In the genomic region with DNA sequence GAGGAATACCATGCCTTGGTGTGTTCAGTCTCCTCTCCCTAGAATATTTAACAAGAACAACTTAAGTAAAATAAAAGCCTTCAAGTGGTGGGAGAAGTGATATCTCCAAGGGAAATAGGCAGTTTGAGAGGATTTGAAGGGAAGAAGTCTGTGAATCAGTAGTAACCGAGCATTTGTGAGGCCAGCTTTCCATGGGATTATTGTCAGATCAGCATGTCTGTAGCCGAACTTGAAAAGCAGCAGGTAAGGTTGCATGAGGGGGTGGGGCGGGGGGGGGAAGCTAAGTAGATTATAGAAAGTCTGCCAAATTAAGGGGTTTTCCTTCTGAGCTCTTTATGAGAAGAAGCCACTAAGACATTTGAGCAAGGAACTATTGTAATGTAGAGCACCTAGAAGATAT, we compare ENCODE assay signal across 15 cellular contexts.
DNase-seq lines count a peak whose midpoint lies in the region; ATAC-seq, FAIRE-seq and TF ChIP-seq lines count a peak whose summit lies in the region.
"Had no signal": no experiment of that assay in that cellular context is flagged by ENCODE, and none has a peak within 500 bp of the region (broad histone marks: within the 10 kb centered on the region; RNA-seq: fewer than 3 reads in every experiment).

No MANE protein-coding gene starts in this region.

- in situ Hi-C loops in HepG2 (cut with HindIII; ENCODE audit: extremely low pct_ligation_motif_present, low pct_unique_long_range_greater_than_20kb), result no loop called here

- no peak overlapping the region for H4K5ac ChIP-seq in H1 (ENCODE audit: insufficient read length, low read depth, low read length)

- TF ChIP-seq CTCF in HepG2 (CRISPR knock-in tag; IDR thresholded peaks at IDR 0.05) (no peak), right lobe of liver (IDR thresholded peaks at IDR 0.05) (no peak), H1 (IDR thresholded peaks at IDR 0.05; ENCODE audit: control extremely low read depth in 1 of 3, insufficient read depth in 1 of 3, low read depth in 1 of 3, low read length in 3 of 3) (no peak), psoas muscle (IDR thresholded peaks at IDR 0.05) (no peak)

- TF ChIP-seq POLR2A in HepG2 (IDR thresholded peaks at IDR 0.05; ENCODE audit: insufficient read depth in 1 of 2, low read depth in 2 of 2, low read length in 2 of 2) (no peak), right lobe of liver (IDR thresholded peaks at IDR 0.05) (no peak), H1 (IDR thresholded peaks at IDR 0.05; ENCODE audit: control extremely low read depth in 1 of 2, low read depth in 2 of 2, low read length in 2 of 2) (no peak), erythroblast (IDR thresholded peaks at IDR 0.05; ENCODE audit: low read length) (no peak)

- no peak overlapping the region for H4K8ac ChIP-seq in H1 (ENCODE audit: extremely low read depth, insufficient read depth, low read length)

- H2BK15ac ChIP-seq in H1 (ENCODE audit: low read length), result no peak overlapping the region

- H3K27me3 ChIP-seq in HepG2 (ENCODE audit: control insufficient read depth in 1 of 2, insufficient read depth in 2 of 2, low read length in 2 of 2) (no peaks in the 10 kb centered on the region), right lobe of liver (no peaks in the 10 kb centered on the region), H1 (replicated peaks in 1 of 4; ENCODE audit: control insufficient read depth in 3 of 4, extremely low read depth in 1 of 4, insufficient read depth in 3 of 4, low read length in 3 of 4) (no peaks in the 10 kb centered on the region), psoas muscle (ENCODE audit: insufficient read depth in 3 of 3, low read length in 2 of 3) (no peaks in the 10 kb centered on the region)

- TF ChIP-seq RAD21 in HepG2 (CRISPR knock-in tag; IDR thresholded peaks at IDR 0.05), result no peak
- TF ChIP-seq RAD21 in H1 (IDR thresholded peaks at IDR 0.05 in 1 of 2, conservative IDR thresholded peaks at IDR 0.05 in 1 of 2; ENCODE audit: low read depth in 2 of 2, low read length in 2 of 2), result no peak

- H3K18ac ChIP-seq in H1 (ENCODE audit: extremely low read depth, low read length), result no peak overlapping the region

- intact Hi-C loops in HepG2 (cut with micrococcal nuclease; ENCODE audit: unreplicated experiment) (no loop called here), right lobe of liver (cut with DNase I) (no loop called here), psoas muscle (cut with DNase I) (no loop called here)

- H2AK5ac ChIP-seq in H1 (ENCODE audit: low read depth, low read length), result no peak overlapping the region

- H4K20me1 ChIP-seq in HepG2 (ENCODE audit: insufficient read depth, low read length), result no peaks in the 10 kb centered on the region
- H4K20me1 ChIP-seq in H1 (replicated peaks in 1 of 2; ENCODE audit: control insufficient read depth in 1 of 2, insufficient read depth in 2 of 2, low read length in 2 of 2), result no peaks in the 10 kb centered on the region

- H2AFZ ChIP-seq in HepG2 (ENCODE audit: low read length) (no peak overlapping the region), H1 (ENCODE audit: low read length) (peak overlapping the region; percentile 97; the same call in 1 of the 2 replicates)

- DNase-seq in HepG2 (ENCODE audit: low spot score) (no peak), right lobe of liver (no peak), NCI-H82 (lab: John Stamatoyannopoulos, UW) (peak; percentile 87), H1 (ENCODE audit: low read depth in 1 of 2, low spot score in 2 of 2) (no peak), psoas muscle (no peak), erythroblast (lab: John Stamatoyannopoulos, UW) (no peak), SK-N-DZ (ENCODE audit: low spot score) (no peak), COR-L47 (lab: John Stamatoyannopoulos, UW) (no peak)
- DNase-seq: CD8-positive, alpha-beta T cell; DMS 273 treated with DMSO at 0.1 percent for 48 hours; DMS79; H7 had no signal

- no peaks in the 10 kb centered on the region for H3K79me1 ChIP-seq in H1 (ENCODE audit: low read depth, low read length)

- POLR2A ChIA-PET in HepG2 (lab: Yijun Ruan, JAX) (no interaction called here), H1 (lab: Charles Lee; ENCODE audit: partially characterized antibody) (interaction anchor here (0.7 kb wide), 1 partner anchor 46 kb away, joined by 3 read pairs; no protein-coding TSS in a partner anchor)

- FAIRE-seq in HepG2 (lab: Jason Lieb, UNC) (no peak), H1 (lab: Jason Lieb, UNC) (peak; percentile 58)
- FAIRE-seq: GM12878, GM18507 had no signal

- H3K9ac ChIP-seq in HepG2 (ENCODE audit: insufficient read depth, low read depth, low read length) (no peak overlapping the region), H1 (replicated peaks in 1 of 4; ENCODE audit: extremely low read depth in 1 of 4, low read depth in 3 of 4, low read length in 3 of 4) (no peak overlapping the region)

- CTCF ChIA-PET in HepG2 (lab: Yijun Ruan, JAX; ENCODE audit: low intra/inter-chr PET ratio, low total read pairs) (no interaction called here), H1 (lab: Charles Lee; ENCODE audit: partially characterized antibody) (no interaction called here)

- H3K56ac ChIP-seq in H1 (replicated peaks; ENCODE audit: insufficient read length, low read depth, low read length), result no peak overlapping the region

- no peak overlapping the region for H3K14ac ChIP-seq in H1 (ENCODE audit: insufficient read length)

- no peaks in the 10 kb centered on the region for H3K36me3 ChIP-seq in HepG2 (replicated peaks in 1 of 2; ENCODE audit: control insufficient read depth in 1 of 2, insufficient read depth in 2 of 2, low read length in 2 of 2)
- H3K36me3 ChIP-seq in right lobe of liver, result no peaks in the 10 kb centered on the region
- H3K36me3 ChIP-seq in H1 (ENCODE audit: control insufficient read depth in 2 of 4, insufficient read depth in 4 of 4, low read length in 3 of 4), result no peaks in the 10 kb centered on the region
- no peaks in the 10 kb centered on the region for H3K36me3 ChIP-seq in psoas muscle (ENCODE audit: insufficient read depth in 1 of 2, low read depth in 1 of 2)

- WGBS in HepG2 (ENCODE audit: low lambda C conversion rate), result 8% methylated on average over 3 of the region's 3 CpGs
- 29% methylated on average over 3 of the region's 3 CpGs for WGBS in right lobe of liver (ENCODE audit: insufficient coverage, low coverage, low lambda C conversion rate, missing lambda C conversion rate)
- WGBS in H1 (ENCODE audit: extremely low coverage in 1 of 2, insufficient coverage in 1 of 2, insufficient read length in 1 of 2, insufficient replicate concordance in 2 of 2, low coverage in 1 of 2, low lambda C conversion rate in 2 of 2, missing lambda C conversion rate in 1 of 2), 2 experiments, result 44% methylated on average over 3 of the region's 3 CpGs; no CpG with 5 or more reads in 1 of the 2 experiments
- WGBS in psoas muscle, 3 donors, result 22 to 36% (median 23%) methylated on average over 3 of the region's 3 CpGs

- TF ChIP-seq EP300 in HepG2 (IDR thresholded peaks at IDR 0.05; ENCODE audit: low read depth in 2 of 2, low read length in 2 of 2), result no peak
- TF ChIP-seq EP300 in HepG2 (CRISPR knock-in tag; IDR thresholded peaks at IDR 0.05; ENCODE audit: borderline replicate concordance), result no peak
- TF ChIP-seq EP300 in H1 (IDR thresholded peaks at IDR 0.05; ENCODE audit: borderline replicate concordance in 1 of 2, low read depth in 2 of 2, low read length in 2 of 2), result no peak

- no peak overlapping the region for H2BK5ac ChIP-seq in H1 (ENCODE audit: low read depth, low read length)

- H3K9me3 ChIP-seq in HepG2 (ENCODE audit: low read length), result no peaks in the 10 kb centered on the region
- H3K9me3 ChIP-seq in right lobe of liver, result no peaks in the 10 kb centered on the region
- H3K9me3 ChIP-seq in H1 (ENCODE audit: insufficient read depth in 2 of 2, low read depth in 1 of 2, low read length in 1 of 2), result no peaks in the 10 kb centered on the region
- no peaks in the 10 kb centered on the region for H3K9me3 ChIP-seq in psoas muscle

- H2BK12ac ChIP-seq in H1 (ENCODE audit: low read depth, low read length), result no peak overlapping the region

- H4K91ac ChIP-seq in H1 (replicated peaks; ENCODE audit: insufficient read length, low read length), result no peak overlapping the region

- ATAC-seq in HepG2 (no peak), right lobe of liver (no peak), psoas muscle (no peak)
- ATAC-seq: CD8-positive, alpha-beta T cell; GM12878 had no signal

- H2BK20ac ChIP-seq in H1 (ENCODE audit: low read length), result no peak overlapping the region

- H3K23me2 ChIP-seq in H1 (ENCODE audit: low read depth, low read length), result no peaks in the 10 kb centered on the region

- H3K4me3 ChIP-seq in HepG2 (replicated peaks in 1 of 3; ENCODE audit: insufficient read depth in 1 of 3, low read depth in 2 of 3, low read length in 3 of 3) (no peak overlapping the region), right lobe of liver (no peak overlapping the region), H1 (ENCODE audit: extremely low read depth in 1 of 4, insufficient read depth in 2 of 4, low read depth in 3 of 4, low read length in 4 of 4) (0 out of 8 replicates have a peak overlapping the region, but pooled peaks of 1 of the 4 experiments have one; percentile 2), psoas muscle (no peak overlapping the region)
- H3K4me3 ChIP-seq: GM12878 had no signal

- no peak overlapping the region for H3K27ac ChIP-seq in HepG2 (ENCODE audit: extremely low read length, insufficient read depth, low read length)
- H3K27ac ChIP-seq in right lobe of liver, result no peak overlapping the region
- no peak overlapping the region for H3K27ac ChIP-seq in H1 (ENCODE audit: low read depth, low read length)
- H3K27ac ChIP-seq in psoas muscle, result no peak overlapping the region
- H3K27ac ChIP-seq: 22Rv1 had no signal

- no TSS peak for BruUV-seq in HepG2 (replicated peaks; lab: Mats Ljungman, UMichigan)

- H2BK120ac ChIP-seq in H1 (replicated peaks; ENCODE audit: low read depth, low read length), result no peak overlapping the region

- H3K79me2 ChIP-seq in HepG2 (ENCODE audit: insufficient read depth, low read length) (no peaks in the 10 kb centered on the region), H1 (ENCODE audit: control insufficient read depth in 1 of 2, insufficient read depth in 2 of 2, low read length in 2 of 2) (no peaks in the 10 kb centered on the region)

- H3K4ac ChIP-seq in H1 (replicated peaks; ENCODE audit: insufficient read length, low read depth, low read length), result no peak overlapping the region

- no peaks in the 10 kb centered on the region for H3K4me1 ChIP-seq in HepG2 (ENCODE audit: insufficient read depth, low read length)
- H3K4me1 ChIP-seq in right lobe of liver, result no peaks in the 10 kb centered on the region
- H3K4me1 ChIP-seq in H1 (replicated peaks in 1 of 4; ENCODE audit: control insufficient read depth in 3 of 4, insufficient read depth in 4 of 4, low read length in 3 of 4), result peaks cover 0 to 4% (median 0%) of the 10 kb centered on the region in 4 experiments; a peak in 2 of 7 replicates
- H3K4me1 ChIP-seq in psoas muscle, result no peaks in the 10 kb centered on the region

- H3K23ac ChIP-seq in H1 (ENCODE audit: insufficient read length), result no peak overlapping the region

- H3K4me2 ChIP-seq in HepG2 (ENCODE audit: low read depth, low read length), result no peak overlapping the region
- H3K4me2 ChIP-seq in H1 (ENCODE audit: insufficient read depth in 1 of 2, low read depth in 2 of 2, low read length in 2 of 2), result no peak overlapping the region; a peak in 1 of 4 replicates

TF ChIP-seq in HepG2, 621 proteins besides CTCF, POLR2A, EP300 and RAD21 (continues in another document):
- TF ChIP-seq SP2 (CRISPR knock-in tag; IDR thresholded peaks at IDR 0.05), result no peak

TF ChIP-seq in H1, 55 proteins besides CTCF, POLR2A, EP300 and RAD21 (continues in another document):
- TF ChIP-seq RNF2 (IDR thresholded peaks at IDR 0.05; ENCODE audit: borderline replicate concordance, low read depth, low read length, missing control alignments, poor library complexity, severe bottlenecking), result no peak

Comparison
In these comparisons a context has a peak if more than half of its experiments do, and no peak if none do; other contexts are left out.
1. Of the 41 proteins assayed by ChIP-seq in both HepG2 and H1: peak only in HepG2: MAFK; only in H1: none; in both: none; in neither: 40.